8 cellular contexts compared by ENCODE assay signal in genomic region chr5:112862085-112862484, GRCh38. TPM values are rescaled to one million over a fixed set of nuclear protein-coding genes. Genes with fewer than 3 reads are reported as not detected.
DNase-seq lines count a peak whose midpoint lies in the region; ATAC-seq and TF ChIP-seq lines count a peak whose summit lies in the region.

No MANE protein-coding gene starts in this region.

- H3K4me3 Mint-ChIP-seq in natural killer cell: peak overlapping the region; percentile 96

- peaks cover 3 to 18% of the 10 kb centered on the region in 2 donors for H3K27me3 Mint-ChIP-seq in natural killer cell (ENCODE audit: low read depth in 2 of 2)

- H3K4me3 ChIP-seq in choroid plexus epithelial cell (ENCODE audit: low read depth, low read length): peak overlapping the region; percentile 94

- no peak for DNase-seq in choroid plexus epithelial cell (ENCODE audit: low read depth)
- no peak for DNase-seq in natural killer cell
- DNase-seq in caudate nucleus (lab: John Stamatoyannopoulos, UW): no peak
- no peak for DNase-seq in kidney glomerular epithelial cell (lab: John Stamatoyannopoulos, UW)
- no peak for DNase-seq in activated CD4-positive, alpha-beta T cell treated with anti-CD3 and anti-CD28 coated beads for 48 hours

- no peak for TF ChIP-seq CTCF in C4-2B (conservative IDR thresholded peaks at IDR 0.05)
- no peak for TF ChIP-seq CTCF in choroid plexus epithelial cell (conservative IDR thresholded peaks at IDR 0.05; ENCODE audit: low read depth, low read length)
- no peak for TF ChIP-seq CTCF in natural killer cell (IDR thresholded peaks at IDR 0.05)

- ATAC-seq in natural killer cell: no peak
- ATAC-seq in HG03280 (IDR thresholded peaks at IDR 0.05; ENCODE audit: unreplicated experiment): no peak

- intact Hi-C loops in natural killer cell (cut with micrococcal nuclease): loop anchor here (5.0 kb wide), 1 partner anchor 155 kb away; no protein-coding TSS in a partner anchor

- H3K9me3 ChIP-seq in KOPT-K1 (ENCODE audit: insufficient read depth, low read length, poor library complexity, severe bottlenecking): no peaks in the 10 kb centered on the region

- H3K27ac ChIP-seq in C4-2B (peak overlapping the region; percentile 83), KOPT-K1 (ENCODE audit: low read depth, low read length, poor library complexity, severe bottlenecking) (peak overlapping the region; percentile 73), caudate nucleus (ENCODE audit: low read depth, low read length) (no peak overlapping the region)

- H3K9me3 Mint-ChIP-seq in natural killer cell: no peaks in the 10 kb centered on the region

- H3K4me1 Mint-ChIP-seq in natural killer cell: peaks cover 24 to 40% of the 10 kb centered on the region in 2 donors

- H3K36me3 ChIP-seq in KOPT-K1 (ENCODE audit: insufficient read depth, low read length): peaks cover 47% of the 10 kb centered on the region

- peak overlapping the region; percentile 95 to 96 for H3K27ac Mint-ChIP-seq in natural killer cell

- H3K36me3 Mint-ChIP-seq in natural killer cell: peaks cover 2% of the 10 kb centered on the region

RNA-seq across cellular contexts. Expression of gene SRP19, which starts 1.0 kb away (rescaled TPM):
- total RNA-seq in natural killer cell: 10 to 100 TPM; 52.8 to 58.5 (median 54.7) TPM

RNA-seq across cellular contexts. Expression of gene REEP5, which starts 59.9 kb away (rescaled TPM):
- total RNA-seq in natural killer cell: 10 to 100 TPM; 42.8 to 46.5 (median 46.5) TPM
